ENCODE assay signal across 8 cellular contexts in the genomic region with DNA sequence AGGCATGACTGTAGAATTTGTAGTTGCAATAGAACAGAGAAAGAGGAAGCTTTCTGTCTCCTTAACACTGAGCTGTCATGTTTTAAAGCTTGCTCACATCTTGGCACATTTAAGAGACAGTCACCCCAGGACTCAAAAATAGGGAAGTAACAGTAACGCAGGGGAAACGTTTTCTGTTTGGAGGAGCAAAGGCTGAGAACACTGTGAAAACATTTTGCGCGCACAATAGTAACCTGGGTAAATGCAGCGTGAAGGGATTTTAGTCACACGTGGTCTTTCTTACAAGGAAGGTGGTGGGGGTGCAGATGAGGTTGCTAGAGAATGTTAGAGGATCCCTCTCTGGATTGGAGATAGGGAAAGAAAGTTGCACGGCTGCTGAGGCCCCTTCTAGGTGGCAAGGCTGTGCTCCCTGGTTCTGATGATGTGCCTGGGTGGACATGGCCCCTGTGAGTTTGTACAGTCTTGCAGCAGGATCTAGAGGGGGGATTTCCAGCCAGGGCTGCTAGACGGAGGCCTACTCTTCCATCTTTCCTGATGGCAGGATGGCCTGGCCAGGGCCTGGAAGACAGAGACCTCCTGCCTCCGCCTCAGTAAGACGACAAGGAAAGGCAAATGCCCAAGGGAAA. TPM values are rescaled to one million over a fixed set of nuclear protein-coding genes. Genes with fewer than 3 reads are reported as not detected.
DNase-seq lines count a peak whose midpoint lies in the region; ATAC-seq, FAIRE-seq and TF ChIP-seq lines count a peak whose summit lies in the region.

No MANE protein-coding gene starts in this region.

- POLR2A ChIA-PET in naive thymus-derived CD4-positive, alpha-beta T cell (lab: Charles Lee): interaction anchor here (1.0 to 23.2 kb wide), 5 partner anchors 8 to 35 kb away, joined by 4 to 642 read pairs (median 480); a partner anchor contains a TSS

- no peak overlapping the region for H3K4me3 ChIP-seq in naive thymus-derived CD4-positive, alpha-beta T cell (ENCODE audit: low read length)

- peak overlapping the region; percentile 59 for H3K27ac ChIP-seq in naive thymus-derived CD4-positive, alpha-beta T cell (ENCODE audit: low read depth, low read length)

- no peak overlapping the region for H3K4me3 Mint-ChIP-seq in activated T-helper 17 cell treated with anti-CD3 and anti-CD28 coated beads, Interleukin-2, amount 50 U/mL, for 72 hours
- peak overlapping the region in 9 of 10 donors; percentile 35 to 64 (median 43) for H3K4me3 Mint-ChIP-seq in naive thymus-derived CD4-positive, alpha-beta T cell

- H3K27ac Mint-ChIP-seq in activated T-helper 17 cell treated with anti-CD3 and anti-CD28 coated beads, Interleukin-2, amount 50 U/mL, for 72 hours: peak overlapping the region; percentile 54
- peak overlapping the region; percentile 35 to 97 (median 89) for H3K27ac Mint-ChIP-seq in naive thymus-derived CD4-positive, alpha-beta T cell

- peak; percentile 81 for FAIRE-seq in GM12891 (lab: Jason Lieb, UNC)

- no peaks in the 10 kb centered on the region for H3K27me3 Mint-ChIP-seq in activated T-helper 17 cell treated with anti-CD3 and anti-CD28 coated beads, Interleukin-2, amount 50 U/mL, for 72 hours
- no peaks in the 10 kb centered on the region for H3K27me3 Mint-ChIP-seq in naive thymus-derived CD4-positive, alpha-beta T cell

- H3K9me3 ChIP-seq in naive thymus-derived CD4-positive, alpha-beta T cell (ENCODE audit: control insufficient read depth in 2 of 3, low read length in 3 of 3): no peaks in the 10 kb centered on the region

- H3K27me3 ChIP-seq in naive thymus-derived CD4-positive, alpha-beta T cell (ENCODE audit: control insufficient read depth in 2 of 2, insufficient read depth in 2 of 2, low read length in 2 of 2): no peaks in the 10 kb centered on the region

- ATAC-seq in HG02973 (IDR thresholded peaks at IDR 0.05; ENCODE audit: unreplicated experiment) (peak; percentile 56), GM18519 (IDR thresholded peaks at IDR 0.05; ENCODE audit: low FRiP score, unreplicated experiment) (no peak)
- no peak for ATAC-seq in activated T-helper 17 cell treated with anti-CD3 and anti-CD28 coated beads, Interleukin-2, amount 50 U/mL, for 72 hours (replicated peaks)
- peak; percentile 80 for ATAC-seq in naive thymus-derived CD4-positive, alpha-beta T cell

- intact Hi-C loops in naive thymus-derived CD4-positive, alpha-beta T cell (cut with micrococcal nuclease): loop anchor here in 1 of 2 donors (2.0 kb wide), 1 partner anchor 15 kb away; no protein-coding TSS in a partner anchor

- CTCF ChIA-PET in naive thymus-derived CD4-positive, alpha-beta T cell (lab: Charles Lee): interaction anchor here (0.6 to 16.1 kb wide), 3 partner anchors 15 to 37 kb away, joined by 3 to 128 read pairs (median 3); no protein-coding TSS in a partner anchor

- DNase-seq in GM12891 (ENCODE audit: insufficient read length, low spot score) (no peak), GOT3 (lab: John Stamatoyannopoulos, UW) (no peak), NCI-H1694 (lab: John Stamatoyannopoulos, UW) (no peak), dedifferentiated amniotic fluid mesenchymal stem cell (ENCODE audit: extremely low spot score) (no peak)
- DNase-seq in naive thymus-derived CD4-positive, alpha-beta T cell: no peak

- H3K36me3 ChIP-seq in naive thymus-derived CD4-positive, alpha-beta T cell (ENCODE audit: control insufficient read depth in 2 of 3, insufficient read depth in 3 of 3, low read length in 3 of 3): peaks cover 20 to 63% (median 22%) of the 10 kb centered on the region in 3 experiments

- no peak for TF ChIP-seq POLR2A in GM12891 (IDR thresholded peaks at IDR 0.05; ENCODE audit: low read depth, low read length)

- peaks cover 24% of the 10 kb centered on the region for H3K4me1 Mint-ChIP-seq in activated T-helper 17 cell treated with anti-CD3 and anti-CD28 coated beads, Interleukin-2, amount 50 U/mL, for 72 hours
- H3K4me1 Mint-ChIP-seq in naive thymus-derived CD4-positive, alpha-beta T cell: peaks cover 53 to 97% (median 85%) of the 10 kb centered on the region in 7 donors

- peaks cover 89% of the 10 kb centered on the region for H3K36me3 Mint-ChIP-seq in activated T-helper 17 cell treated with anti-CD3 and anti-CD28 coated beads, Interleukin-2, amount 50 U/mL, for 72 hours (ENCODE audit: low read depth)
- H3K36me3 Mint-ChIP-seq in naive thymus-derived CD4-positive, alpha-beta T cell: peaks cover 23 to 81% (median 57%) of the 10 kb centered on the region in 5 donors

- peaks cover 18 to 55% of the 10 kb centered on the region in 2 donors for H3K4me1 ChIP-seq in naive thymus-derived CD4-positive, alpha-beta T cell (ENCODE audit: control insufficient read depth in 2 of 2, insufficient read depth in 2 of 2, low read length in 2 of 2)

- no peaks in the 10 kb centered on the region for H3K9me3 Mint-ChIP-seq in activated T-helper 17 cell treated with anti-CD3 and anti-CD28 coated beads, Interleukin-2, amount 50 U/mL, for 72 hours
- peaks cover 0 to 2% (median 0%) of the 10 kb centered on the region in 11 donors for H3K9me3 Mint-ChIP-seq in naive thymus-derived CD4-positive, alpha-beta T cell

TF ChIP-seq in GM12891, 5 proteins besides CTCF, POLR2A, EP300 and RAD21:
- TF ChIP-seq SPI1 (IDR thresholded peaks at IDR 0.05; ENCODE audit: low read depth, low read length) (0 out of 2 replicates have a peak, but pooled peaks have one; percentile 12), PAX5 (IDR thresholded peaks at IDR 0.05; ENCODE audit: insufficient read depth, low read length, severe bottlenecking) (no peak)

RNA-seq across cellular contexts. Expression of a gene that starts 12.0 kb away (rescaled TPM):
- 1.8 TPM for polyA plus RNA-seq in GM12891 (2012; ENCODE audit: low read depth, missing spikeins)
- total RNA-seq in activated T-helper 17 cell treated with anti-CD3 and anti-CD28 coated beads, Interleukin-2, amount 50 U/mL, for 72 hours: 1 to 10 TPM; 5.9 to 8.8 TPM
- 10 to 100 TPM in 3 of 5 experiments, 1 to 10 TPM in 2; 5.0 to 11.7 (median 10.1) TPM for total RNA-seq in naive thymus-derived CD4-positive, alpha-beta T cell
- polyA plus RNA-seq in naive thymus-derived CD4-positive, alpha-beta T cell: 10 to 100 TPM in 1 of 2 donors, 1 to 10 TPM in 1; 5.2 to 13.5 TPM

Comparison
In these comparisons a context has a peak if more than half of its experiments do, and no peak if none do; other contexts are left out.
1. ATAC-seq: peak in HG02973 (single experiment) and naive thymus-derived CD4-positive, alpha-beta T cell (single experiment); none in activated T-helper 17 cell treated with anti-CD3 and anti-CD28 coated beads, Interleukin-2, amount 50 U/mL, for 72 hours (single experiment) and GM18519 (single experiment).